In the genomic region with DNA sequence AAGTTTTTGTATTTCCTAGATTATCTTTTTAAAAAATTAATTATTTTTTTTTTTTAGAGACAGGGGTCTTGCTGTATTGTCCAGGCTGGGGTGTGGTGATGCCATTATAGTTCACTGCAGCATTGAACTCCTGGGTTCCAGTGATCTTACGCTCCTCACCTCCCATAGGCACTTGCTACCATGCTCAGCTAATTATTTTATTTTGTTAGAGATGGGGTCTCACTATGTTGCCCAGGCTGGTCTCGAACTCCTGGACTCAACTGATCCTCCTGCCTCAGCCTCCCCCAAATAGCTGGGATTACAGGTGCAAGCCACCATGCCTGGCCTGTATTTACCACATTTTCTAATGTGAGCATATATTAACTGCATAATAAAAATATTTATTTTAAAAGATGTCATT, we compare ENCODE assay signal across 6 cellular contexts.
"Had no signal": no experiment of that assay in that cellular context is flagged by ENCODE, and none has a peak within 500 bp of the region (broad histone marks: within the 10 kb centered on the region; RNA-seq: fewer than 3 reads in every experiment).

No MANE protein-coding gene starts in this region.

- H3K4me2 ChIP-seq: GM23338 had no signal

- H3K36me3 ChIP-seq: HAP-1 had no signal

- DNase-seq: H7, KG1 had no signal

- H3K4me3 ChIP-seq: GM23338, HAP-1 had no signal

- ATAC-seq: GM23338, HCT116 had no signal

- H3K9me3 ChIP-seq: HAP-1 had no signal

- FAIRE-seq: HTR-8/SVneo had no signal

- H2AFZ ChIP-seq: GM23338 had no signal
